In genomic region chr9:129665008-129665771, GRCh38 we compare ENCODE assay signal across 8 cellular contexts.
DNase-seq lines count a peak whose midpoint lies in the region; FAIRE-seq and TF ChIP-seq lines count a peak whose summit lies in the region.

PRRX2 (plus strand) TSS chr9:129665647; CDS start chr9:129665868, 221 bp downstream.

- no peak for TF ChIP-seq CTCF in WI38 (IDR thresholded peaks at IDR 0.05; ENCODE audit: low read depth, low read length)
- no peak for TF ChIP-seq CTCF in nephron (IDR thresholded peaks at IDR 0.05; ENCODE audit: unreplicated experiment in 3 of 3)

- no peaks in the 10 kb centered on the region for H3K4me1 Mint-ChIP-seq in nephron

- H3K4me3 Mint-ChIP-seq in nephron = peak within 1 kb of the TSS; percentile 80 to 83 (median 83)

- no peak for FAIRE-seq in urothelium cell line (lab: Jason Lieb, UNC)

- H3K27me3 Mint-ChIP-seq in nephron (ENCODE audit: low read depth) = peaks cover 81% of the 10 kb centered on the region

- H3K4me3 ChIP-seq in WI38 (ENCODE audit: low read depth, low read length) = peak within 1 kb of the TSS; percentile 73

- H3K36me3 Mint-ChIP-seq in nephron (ENCODE audit: low read depth) = no peaks in the 10 kb centered on the region

- peak; percentile 69 for DNase-seq in EL
- DNase-seq in ecto neural progenitor cell (ENCODE audit: low spot score) = peak; percentile 79
- DNase-seq in urothelium cell line (ENCODE audit: low spot score) = peak; percentile 51
- no peak for DNase-seq in DMS153 treated with DMSO at 0.1 percent for 48 hours (lab: John Stamatoyannopoulos, UW; ENCODE audit: unreplicated experiment)
- DNase-seq in NCI-H187 treated with DMSO at 0.1 percent for 48 hours (lab: John Stamatoyannopoulos, UW) = no peak
- no peak for DNase-seq in cortex of kidney (lab: John Stamatoyannopoulos, UW)

- H3K27ac Mint-ChIP-seq in nephron = no peak within 1 kb of the TSS

- peaks cover 4% of the 10 kb centered on the region for H3K9me3 Mint-ChIP-seq in nephron

Comparison
In these comparisons a context has a peak if more than half of its experiments do, and no peak if none do; other contexts are left out.
1. DNase-seq: peak in EL (single experiment), ecto neural progenitor cell (single experiment) and urothelium cell line (single experiment); none in DMS153 treated with DMSO at 0.1 percent for 48 hours (single experiment), NCI-H187 treated with DMSO at 0.1 percent for 48 hours (single experiment) and cortex of kidney (single experiment).